9 cellular contexts compared by ENCODE assay signal in genomic region chr12:96343347-96343954, GRCh38. TPM values are rescaled to one million over a fixed set of nuclear protein-coding genes. Genes with fewer than 3 reads are reported as not detected.
DNase-seq lines count a peak whose midpoint lies in the region; ATAC-seq and TF ChIP-seq lines count a peak whose summit lies in the region.
"Had no signal": no experiment of that assay in that cellular context is flagged by ENCODE, and none has a peak within 500 bp of the region (broad histone marks: within the 10 kb centered on the region; RNA-seq: fewer than 3 reads in every experiment).

No MANE protein-coding gene starts in this region.

- peaks cover 9% of the 10 kb centered on the region for H3K9me3 Mint-ChIP-seq in activated naive CD4-positive, alpha-beta T cell treated with anti-CD3 and anti-CD28 coated beads, Interleukin-2, amount 50 U/mL, for 24 hours

- peaks cover 6% of the 10 kb centered on the region for H3K9me3 ChIP-seq in T-helper 17 cell (ENCODE audit: control insufficient read depth, low read length, poor library complexity, severe bottlenecking)
- peaks cover 32% of the 10 kb centered on the region for H3K9me3 ChIP-seq in left ventricle myocardium inferior (replicated peaks)
- peaks cover 13% of the 10 kb centered on the region for H3K9me3 ChIP-seq in HAP-1

- peak overlapping the region; percentile 92 for H3K27ac Mint-ChIP-seq in activated naive CD4-positive, alpha-beta T cell treated with anti-CD3 and anti-CD28 coated beads, Interleukin-2, amount 50 U/mL, for 24 hours
- peak overlapping the region; percentile 4 for H3K27ac Mint-ChIP-seq in T-helper 17 cell

- H3K36me3 Mint-ChIP-seq in activated naive CD4-positive, alpha-beta T cell treated with anti-CD3 and anti-CD28 coated beads, Interleukin-2, amount 50 U/mL, for 24 hours, result peaks cover 27% of the 10 kb centered on the region
- H3K36me3 Mint-ChIP-seq in T-helper 17 cell (ENCODE audit: low read depth), result no peaks in the 10 kb centered on the region

- H3K27me3 Mint-ChIP-seq in activated naive CD4-positive, alpha-beta T cell treated with anti-CD3 and anti-CD28 coated beads, Interleukin-2, amount 50 U/mL, for 24 hours, result no peaks in the 10 kb centered on the region
- H3K27me3 Mint-ChIP-seq in T-helper 17 cell, result no peaks in the 10 kb centered on the region

- intact Hi-C loops in left ventricle myocardium inferior (cut with micrococcal nuclease), result no loop called here

- ATAC-seq in HG02884 (IDR thresholded peaks at IDR 0.05; ENCODE audit: unreplicated experiment), result peak; percentile 84
- peak; percentile 69 for ATAC-seq in T-helper 17 cell

- H3K36me3 ChIP-seq in left ventricle myocardium inferior, result peaks cover 8% of the 10 kb centered on the region
- H3K36me3 ChIP-seq in HAP-1 (replicated peaks), result peaks cover 4% of the 10 kb centered on the region; the same call in 1 of the 2 replicates

- H3K4me1 Mint-ChIP-seq in activated naive CD4-positive, alpha-beta T cell treated with anti-CD3 and anti-CD28 coated beads, Interleukin-2, amount 50 U/mL, for 24 hours, result peaks cover 72% of the 10 kb centered on the region
- H3K4me1 Mint-ChIP-seq in T-helper 17 cell, result peaks cover 35% of the 10 kb centered on the region

- H3K4me1 ChIP-seq in left ventricle myocardium inferior (peaks cover 45% of the 10 kb centered on the region), HAP-1 (no peaks in the 10 kb centered on the region)

- in situ Hi-C loops in ACHN (cut with HindIII; ENCODE audit: low pct_ligation_motif_present, low pct_unique_long_range_greater_than_20kb, low sequenced_read_pairs) (no loop called here), HAP-1 (cut with MboI; ENCODE audit: low sequenced_read_pairs) (no loop called here)

- no peak overlapping the region for H3K4me3 ChIP-seq in left ventricle myocardium inferior
- no peak overlapping the region for H3K4me3 ChIP-seq in HAP-1

- H3K4me3 Mint-ChIP-seq in activated naive CD4-positive, alpha-beta T cell treated with anti-CD3 and anti-CD28 coated beads, Interleukin-2, amount 50 U/mL, for 24 hours, result peak overlapping the region; percentile 47
- peak overlapping the region; percentile 5 for H3K4me3 Mint-ChIP-seq in T-helper 17 cell
- H3K4me3 Mint-ChIP-seq: neural crest cell had no signal

- no peak for TF ChIP-seq CTCF in left ventricle myocardium inferior (IDR thresholded peaks at IDR 0.05; ENCODE audit: borderline replicate concordance)

- H3K27ac ChIP-seq in left ventricle myocardium inferior (replicated peaks), result no peak overlapping the region

- DNase-seq in activated naive CD4-positive, alpha-beta T cell (lab: John Stamatoyannopoulos, UW), result no peak
- DNase-seq in T-helper 17 cell, result no peak
- DNase-seq in ACHN, result no peak
- DNase-seq in left ventricle myocardium inferior, result no peak
- DNase-seq in HAP-1 (ENCODE audit: low spot score in 2 of 2), result no peak
- DNase-seq in NOMO-1 treated with dmso at 0.1 percent for 144 hours (lab: John Stamatoyannopoulos, UW; ENCODE audit: unreplicated experiment), result no peak

- H3K27me3 ChIP-seq in left ventricle myocardium inferior (ENCODE audit: low read depth), result no peaks in the 10 kb centered on the region
- H3K27me3 ChIP-seq in HAP-1 (ENCODE audit: low read depth), result no peaks in the 10 kb centered on the region

RNA-seq across cellular contexts. Expression of gene CDK17, which starts 56.8 kb away (rescaled TPM):
- total RNA-seq in T-helper 17 cell, result 100 to 1,000 TPM; 123 to 131 TPM
- 15.9 TPM for total RNA-seq in left ventricle myocardium inferior
